Comparison of ENCODE assay signal across 7 cellular contexts in genomic region chr13:91643394-91643793, GRCh38.
"Had no signal": no experiment of that assay in that cellular context is flagged by ENCODE, and none has a peak within 500 bp of the region (broad histone marks: within the 10 kb centered on the region; RNA-seq: fewer than 3 reads in every experiment).

No MANE protein-coding gene starts in this region.

- ATAC-seq: HepG2 had no signal

- DNase-seq: IMR-90, KBM-7, KG1 had no signal

- FAIRE-seq: HepG2, HTR-8/SVneo had no signal

- H3K9ac ChIP-seq: KMS-11 had no signal

- H3K27ac ChIP-seq: HL-60, KMS-11 had no signal

- H3K4me2 ChIP-seq: KMS-11 had no signal
